ENCODE assay signal across 3 cellular contexts in the genomic region with DNA sequence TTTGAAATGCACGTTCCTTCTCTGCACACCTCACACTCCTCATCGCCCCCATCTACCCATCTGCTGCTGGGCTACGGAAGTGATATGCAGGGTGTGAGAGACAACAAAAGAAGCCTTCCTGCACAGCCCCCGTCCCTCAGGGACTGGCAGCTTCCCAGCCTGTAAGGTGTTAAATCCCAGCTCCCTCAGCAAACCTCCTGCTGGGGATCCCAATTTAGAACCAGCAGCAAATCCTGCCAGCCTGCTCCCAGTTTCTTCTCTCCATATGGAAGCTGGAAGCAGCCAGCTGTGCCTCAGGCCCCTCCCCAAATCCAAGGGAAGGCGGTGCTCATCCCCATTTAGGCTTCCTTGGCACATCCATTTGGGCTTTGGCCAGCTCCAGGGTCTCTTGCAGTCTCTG.
TF ChIP-seq lines count a peak whose summit lies in the region.

No MANE protein-coding gene starts in this region.

TF ChIP-seq in GM23338, 12 proteins besides CTCF, POLR2A, EP300 and RAD21 (continues in another document):
- TF ChIP-seq ZNF331 (CRISPR knock-in tag; IDR thresholded peaks at IDR 0.05; ENCODE audit: low read depth) (no peak), EZH2 (IDR thresholded peaks at IDR 0.05; ENCODE audit: low read depth, unreplicated experiment) (no peak), STAT1 (IDR thresholded peaks at IDR 0.05; ENCODE audit: unreplicated experiment) (no peak), POLR2AphosphoS5 (IDR thresholded peaks at IDR 0.05; ENCODE audit: low read depth) (no peak), EZH2phosphoT487 (IDR thresholded peaks at IDR 0.05; ENCODE audit: unreplicated experiment) (no peak), ZNF114 (CRISPR knock-in tag; IDR thresholded peaks at IDR 0.05) (no peak), NANOG (IDR thresholded peaks at IDR 0.05; ENCODE audit: borderline replicate concordance) (no peak)
- TF ChIP-seq, protein P1, sequence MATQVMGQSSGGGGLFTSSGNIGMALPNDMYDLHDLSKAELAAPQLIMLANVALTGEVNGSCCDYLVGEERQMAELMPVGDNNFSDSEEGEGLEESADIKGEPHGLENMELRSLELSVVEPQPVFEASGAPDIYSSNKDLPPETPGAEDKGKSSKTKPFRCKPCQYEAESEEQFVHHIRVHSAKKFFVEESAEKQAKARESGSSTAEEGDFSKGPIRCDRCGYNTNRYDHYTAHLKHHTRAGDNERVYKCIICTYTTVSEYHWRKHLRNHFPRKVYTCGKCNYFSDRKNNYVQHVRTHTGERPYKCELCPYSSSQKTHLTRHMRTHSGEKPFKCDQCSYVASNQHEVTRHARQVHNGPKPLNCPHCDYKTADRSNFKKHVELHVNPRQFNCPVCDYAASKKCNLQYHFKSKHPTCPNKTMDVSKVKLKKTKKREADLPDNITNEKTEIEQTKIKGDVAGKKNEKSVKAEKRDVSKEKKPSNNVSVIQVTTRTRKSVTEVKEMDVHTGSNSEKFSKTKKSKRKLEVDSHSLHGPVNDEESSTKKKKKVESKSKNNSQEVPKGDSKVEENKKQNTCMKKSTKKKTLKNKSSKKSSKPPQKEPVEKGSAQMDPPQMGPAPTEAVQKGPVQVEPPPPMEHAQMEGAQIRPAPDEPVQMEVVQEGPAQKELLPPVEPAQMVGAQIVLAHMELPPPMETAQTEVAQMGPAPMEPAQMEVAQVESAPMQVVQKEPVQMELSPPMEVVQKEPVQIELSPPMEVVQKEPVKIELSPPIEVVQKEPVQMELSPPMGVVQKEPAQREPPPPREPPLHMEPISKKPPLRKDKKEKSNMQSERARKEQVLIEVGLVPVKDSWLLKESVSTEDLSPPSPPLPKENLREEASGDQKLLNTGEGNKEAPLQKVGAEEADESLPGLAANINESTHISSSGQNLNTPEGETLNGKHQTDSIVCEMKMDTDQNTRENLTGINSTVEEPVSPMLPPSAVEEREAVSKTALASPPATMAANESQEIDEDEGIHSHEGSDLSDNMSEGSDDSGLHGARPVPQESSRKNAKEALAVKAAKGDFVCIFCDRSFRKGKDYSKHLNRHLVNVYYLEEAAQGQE (IDR thresholded peaks at IDR 0.05; ENCODE audit: unreplicated experiment) = no peak

TF ChIP-seq in SK-N-SH, 30 proteins besides CTCF, POLR2A, EP300 and RAD21:
- TF ChIP-seq RXRA (IDR thresholded peaks at IDR 0.05; ENCODE audit: borderline replicate concordance, low read depth) (no peak), RFX5 (IDR thresholded peaks at IDR 0.05; ENCODE audit: low read length) (no peak)

TF ChIP-seq in GM12891, 5 proteins besides CTCF, POLR2A, EP300 and RAD21:
- TF ChIP-seq POU2F2 (IDR thresholded peaks at IDR 0.05; ENCODE audit: low read depth, low read length) (no peak), TAF1 (IDR thresholded peaks at IDR 0.05; ENCODE audit: low read depth, low read length) (no peak), SPI1 (IDR thresholded peaks at IDR 0.05; ENCODE audit: low read depth, low read length) (no peak), POLR2AphosphoS5 (IDR thresholded peaks at IDR 0.05; ENCODE audit: low read depth, low read length) (no peak), PAX5 (IDR thresholded peaks at IDR 0.05; ENCODE audit: insufficient read depth, low read length, severe bottlenecking) (no peak)
